In the genomic region with DNA sequence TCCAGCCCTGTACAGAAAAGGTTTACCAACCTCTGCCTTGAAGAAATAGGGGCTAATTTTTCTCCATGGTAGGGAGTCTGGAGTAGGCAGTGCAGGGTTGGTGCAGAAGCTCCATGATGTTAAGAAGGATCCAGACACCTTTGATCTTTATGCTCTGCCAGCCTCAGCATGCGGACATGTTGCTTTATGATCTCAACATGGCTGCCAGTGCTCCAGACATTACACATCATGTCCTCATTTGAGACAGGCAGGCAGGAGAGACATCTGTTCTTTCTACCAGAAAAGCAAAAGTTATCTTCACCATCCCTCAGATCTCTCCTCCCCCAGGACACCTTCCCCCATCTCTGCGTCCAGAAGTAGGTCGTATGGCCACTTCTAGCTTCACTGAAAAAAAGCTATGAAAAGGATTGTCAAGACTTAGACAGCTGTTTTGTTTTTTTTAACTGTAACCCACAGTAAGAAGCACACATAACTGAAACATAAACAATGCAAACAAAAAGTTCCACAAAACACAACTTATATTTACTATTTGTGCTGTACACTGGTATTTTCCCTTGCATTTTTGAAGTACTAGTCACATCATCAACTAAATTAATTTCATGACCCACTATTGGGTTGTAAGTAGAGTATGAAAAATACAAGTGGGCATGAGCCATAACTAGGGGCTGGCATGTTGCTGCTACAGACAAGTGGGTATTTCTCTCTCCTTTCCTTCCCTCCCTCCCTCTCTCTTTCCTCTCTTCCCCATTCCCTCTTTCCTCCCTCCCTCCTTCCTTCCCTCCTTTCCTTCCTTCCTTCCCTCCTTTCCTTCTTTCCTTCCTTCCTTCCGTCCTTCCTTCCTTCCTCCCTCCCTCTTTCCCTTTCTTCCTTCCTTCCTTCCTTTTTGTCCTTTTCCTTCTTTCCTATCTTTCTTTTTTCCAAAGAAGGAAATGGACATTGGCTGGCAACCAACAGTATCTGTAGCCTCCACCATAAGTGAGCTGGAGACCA, we compare ENCODE assay signal across 24 cellular contexts. TPM values are rescaled to one million over a fixed set of nuclear protein-coding genes. Genes with fewer than 3 reads are reported as not detected.
DNase-seq lines count a peak whose midpoint lies in the region; ATAC-seq and TF ChIP-seq lines count a peak whose summit lies in the region.
"Had no signal": no experiment of that assay in that cellular context is flagged by ENCODE, and none has a peak within 500 bp of the region (broad histone marks: within the 10 kb centered on the region; RNA-seq: fewer than 3 reads in every experiment).

No MANE protein-coding gene starts in this region.

- H3K4me1 Mint-ChIP-seq in WTC11 (peaks cover 44% of the 10 kb centered on the region), immature natural killer cell (peaks cover 45 to 55% of the 10 kb centered on the region in 2 donors)
- H3K4me1 Mint-ChIP-seq in stimulated activated naive B cell treated with anti-CD40 and anti-IgM and Interleukin-4, amounts not matched to agents 10 μg/mL and 1 μg/mL and 100 μg/mL, for 72 hours = peaks cover 20 to 50% of the 10 kb centered on the region in 2 donors

- H3K4me3 Mint-ChIP-seq in WTC11 (0 out of 2 replicates have a peak overlapping the region, but pooled peaks have one; percentile 26), immature natural killer cell (peak overlapping the region in 4 of 5 donors; percentile 50 to 92 (median 87))
- no peak overlapping the region for H3K4me3 Mint-ChIP-seq in stimulated activated naive B cell treated with anti-CD40 and anti-IgM and Interleukin-4, amounts not matched to agents 10 μg/mL and 1 μg/mL and 100 μg/mL, for 72 hours
- H3K4me3 Mint-ChIP-seq: activated CD8-positive, alpha-beta T cell treated with anti-CD3 and anti-CD28 coated beads, Interleukin-2, amount 10 ng/mL, durations not matched to agents 7 days and 5 days had no signal

- CTCF ChIA-PET in SK-N-SH (lab: Yijun Ruan, JAX) = interaction anchor here (3.9 kb wide), 1 partner anchor 25 kb away, joined by 25 read pairs; no protein-coding TSS in a partner anchor
- CTCF ChIA-PET in WTC11 (lab: Charles Lee) = interaction anchor here (7.3 kb wide), 1 partner anchor 23 kb away, joined by 74 read pairs; no protein-coding TSS in a partner anchor

- H2AFZ ChIP-seq in SK-N-SH (ENCODE audit: low read depth) = no peak overlapping the region

- H3K4me3 ChIP-seq in SK-N-SH (ENCODE audit: low read depth in 2 of 2, low read length in 1 of 2) = no peak overlapping the region
- H3K4me3 ChIP-seq: MG63, mucosa of descending colon, SK-N-MC had no signal

- H3K9ac ChIP-seq in SK-N-SH = no peak overlapping the region

- H3K27ac Mint-ChIP-seq in WTC11 (no peak overlapping the region), immature natural killer cell (peak overlapping the region in 1 of 6 donors; percentile 23)
- peak overlapping the region; percentile 16 for H3K27ac Mint-ChIP-seq in stimulated activated naive B cell treated with anti-CD40 and anti-IgM and Interleukin-4, amounts not matched to agents 10 μg/mL and 1 μg/mL and 100 μg/mL, for 72 hours
- H3K27ac Mint-ChIP-seq: activated CD8-positive, alpha-beta T cell treated with anti-CD3 and anti-CD28 coated beads, Interleukin-2, amount 10 ng/mL, durations not matched to agents 7 days and 5 days had no signal

- no peak for TF ChIP-seq EP300 in SK-N-SH (IDR thresholded peaks at IDR 0.05; ENCODE audit: borderline replicate concordance in 1 of 2, low read depth in 1 of 2, low read length in 1 of 2)

- peaks cover 7% of the 10 kb centered on the region for H3K79me2 ChIP-seq in SK-N-SH (ENCODE audit: insufficient read depth)

- no peak overlapping the region for H3K27ac ChIP-seq in SK-N-SH (ENCODE audit: low read depth in 2 of 2, low read length in 1 of 2)
- H3K27ac ChIP-seq: 22Rv1, ascending aorta, SK-N-MC had no signal

- H3K36me3 ChIP-seq in SK-N-SH (replicated peaks in 1 of 2; ENCODE audit: control insufficient read depth in 1 of 2, insufficient read depth in 2 of 2, low read length in 1 of 2) = peaks cover 0 to 8% of the 10 kb centered on the region in 2 experiments
- H3K36me3 ChIP-seq: MG63 had no signal

- peak overlapping the region; percentile 96 for H3K4me2 ChIP-seq in SK-N-SH

- H3F3A ChIP-seq in SK-N-SH (replicated peaks; ENCODE audit: insufficient read depth) = no peaks in the 10 kb centered on the region

- POLR2A ChIA-PET in SK-N-SH (lab: Yijun Ruan, JAX) (no interaction called here), WTC11 (lab: Charles Lee) (no interaction called here)

- H4K20me1 ChIP-seq in SK-N-SH (ENCODE audit: insufficient read depth) = no peaks in the 10 kb centered on the region

- DNase-seq in SK-N-SH = no peak
- DNase-seq in WTC11 (ENCODE audit: low spot score) = no peak
- DNase-seq in immature natural killer cell = no peak
- no peak for DNase-seq in stimulated activated naive B cell treated with anti-CD40 and anti-IgM and Interleukin-4, amounts not matched to agents 10 μg/mL and 1 μg/mL and 100 μg/mL, for 72 hours
- DNase-seq in T-helper 9 cell = no peak
- DNase-seq: activated CD8-positive, alpha-beta T cell treated with anti-CD3 and anti-CD28 coated beads, Interleukin-2, amount 10 ng/mL, durations not matched to agents 7 days and 5 days; activated gamma-delta T cell; CD4-positive, alpha-beta memory T cell; erythroblast; kidney glomerular epithelial cell; MG63; mucosa of descending colon; NCI-H187 treated with DMSO at 0.1 percent for 48 hours; OCI-M1; stimulated activated CD4-positive, alpha-beta T cell treated with anti-CD3 and anti-CD28 coated beads, Interleukin-12 subunit alpha, Interleukin-12 subunit beta, amount 100 ng/mL, for 4 hours had no signal

- peaks cover 13 to 18% of the 10 kb centered on the region in 2 experiments; a peak in 3 of 4 replicates for H3K4me1 ChIP-seq in SK-N-SH (ENCODE audit: control insufficient read depth in 1 of 2, insufficient read depth in 2 of 2, low read depth in 1 of 2, low read length in 1 of 2)

- TF ChIP-seq CTCF in SK-N-SH (IDR thresholded peaks at IDR 0.05) (no peak), WTC11 (IDR thresholded peaks at IDR 0.05) (no peak)

- no peaks in the 10 kb centered on the region for H3K27me3 ChIP-seq in SK-N-SH (ENCODE audit: insufficient read depth)
- H3K27me3 ChIP-seq: ascending aorta, MG63 had no signal

- WGBS in SK-N-SH (ENCODE audit: low lambda C conversion rate) = 94% methylated on average over 4 of the region's 4 CpGs

- no peak for ATAC-seq in SK-N-SH treated with all-trans-retinoic acid at 6 μM for 48 hours
- ATAC-seq in WTC11 = no peak
- ATAC-seq in stimulated activated naive B cell treated with anti-CD40 and anti-IgM and Interleukin-4, amounts not matched to agents 10 μg/mL and 1 μg/mL and 100 μg/mL, for 72 hours (replicated peaks) = no peak
- no peak for ATAC-seq in HG02981 (IDR thresholded peaks at IDR 0.05; ENCODE audit: unreplicated experiment)
- no peak for ATAC-seq in HG02642 (IDR thresholded peaks at IDR 0.05; ENCODE audit: poor library complexity, unreplicated experiment)
- ATAC-seq: activated CD8-positive, alpha-beta T cell treated with anti-CD3 and anti-CD28 coated beads, Interleukin-2, amount 10 ng/mL, durations not matched to agents 7 days and 5 days; mucosa of descending colon had no signal

- no peaks in the 10 kb centered on the region for H3K9me2 ChIP-seq in SK-N-SH

- H3K9me3 ChIP-seq in SK-N-SH = no peaks in the 10 kb centered on the region
- H3K9me3 ChIP-seq: ascending aorta, MG63, mucosa of descending colon had no signal

- H3K36me3 Mint-ChIP-seq in WTC11 (peaks cover 9% of the 10 kb centered on the region), immature natural killer cell (peaks cover 8 to 21% (median 20%) of the 10 kb centered on the region in 3 donors)
- H3K36me3 Mint-ChIP-seq in stimulated activated naive B cell treated with anti-CD40 and anti-IgM and Interleukin-4, amounts not matched to agents 10 μg/mL and 1 μg/mL and 100 μg/mL, for 72 hours = peaks cover 16 to 33% of the 10 kb centered on the region in 2 donors

- TF ChIP-seq RAD21 in SK-N-SH (IDR thresholded peaks at IDR 0.05; ENCODE audit: low read length) = no peak

- H3K9me3 Mint-ChIP-seq in WTC11 (peaks cover 5% of the 10 kb centered on the region; the same call in 1 of the 2 replicates), immature natural killer cell (no peaks in the 10 kb centered on the region)
- H3K9me3 Mint-ChIP-seq in stimulated activated naive B cell treated with anti-CD40 and anti-IgM and Interleukin-4, amounts not matched to agents 10 μg/mL and 1 μg/mL and 100 μg/mL, for 72 hours = no peaks in the 10 kb centered on the region
- H3K9me3 Mint-ChIP-seq: CD4-positive, alpha-beta memory T cell had no signal

- H3K27me3 Mint-ChIP-seq in WTC11 (ENCODE audit: low read depth) = peaks cover 10% of the 10 kb centered on the region
- peaks cover 0 to 4% (median 3%) of the 10 kb centered on the region in 3 donors for H3K27me3 Mint-ChIP-seq in immature natural killer cell (ENCODE audit: low read depth in 3 of 3)
- no peaks in the 10 kb centered on the region for H3K27me3 Mint-ChIP-seq in stimulated activated naive B cell treated with anti-CD40 and anti-IgM and Interleukin-4, amounts not matched to agents 10 μg/mL and 1 μg/mL and 100 μg/mL, for 72 hours
- H3K27me3 Mint-ChIP-seq: CD4-positive, alpha-beta memory T cell had no signal

TF ChIP-seq in SK-N-SH, 30 proteins besides CTCF, POLR2A, EP300 and RAD21 (continues in another document):
- TF ChIP-seq TCF12 (IDR thresholded peaks at IDR 0.05) (no peak), GABPA (IDR thresholded peaks at IDR 0.05; ENCODE audit: low read depth) (no peak)

TF ChIP-seq in SK-N-SH treated with all-trans-retinoic acid at 6 μM for 48 hours, 23 proteins besides CTCF, POLR2A, EP300 and RAD21:
- TF ChIP-seq BACH2 (CRISPR knock-in tag; IDR thresholded peaks at IDR 0.05; ENCODE audit: borderline replicate concordance) = no peak

TF ChIP-seq in WTC11, 78 proteins besides CTCF, POLR2A, EP300 and RAD21 (continues in another document):
- TF ChIP-seq CBFB (CRISPR knock-in tag; IDR thresholded peaks at IDR 0.05; ENCODE audit: low read depth) = no peak

RNA-seq across cellular contexts. Expression of a gene that starts 2.6 kb away (rescaled TPM):
- polyA plus RNA-seq in SK-N-SH (2012; rRNA removed) = 11.0 and 14.1 TPM in 2 replicates
- 4.6 and 5.5 TPM in 2 replicates for polyA plus RNA-seq in SK-N-SH (2012; cell fraction: cytosol; rRNA removed)
- polyA plus RNA-seq in SK-N-SH (2012; cell fraction: nucleus; rRNA removed) = 70.4 and 80.8 TPM in 2 replicates
- total RNA-seq in WTC11 (2021) = 15.7 to 16.7 TPM (median 16.2 TPM) in 3 replicates
- polyA plus RNA-seq in immature natural killer cell = 10 to 100 TPM; 36.7 to 45.6 (median 38.0) TPM

RNA-seq across cellular contexts. Expression of a gene that starts 21.6 kb away (rescaled TPM):
- polyA plus RNA-seq in SK-N-SH (2012; rRNA removed) (5.3 and 6.1 TPM in 2 replicates), immature natural killer cell (not detected)
- 3.2 and 4.1 TPM in 2 replicates for polyA plus RNA-seq in SK-N-SH (2012; cell fraction: cytosol; rRNA removed)
- polyA plus RNA-seq in SK-N-SH (2012; cell fraction: nucleus; rRNA removed) = 8.7 and 9.0 TPM in 2 replicates
- total RNA-seq in WTC11 (2021) = 1.6 to 2.1 TPM (median 1.6 TPM) in 3 replicates
- total RNA-seq: activated CD8-positive, alpha-beta T cell treated with anti-CD3 and anti-CD28 coated beads, Interleukin-2, amount 10 ng/mL, durations not matched to agents 7 days and 5 days; CD4-positive, alpha-beta memory T cell had no signal
- polyA plus RNA-seq: CD4-positive, alpha-beta memory T cell had no signal

RNA-seq across cellular contexts. Expression of a gene that starts 43.7 kb away (rescaled TPM):
- polyA plus RNA-seq in SK-N-SH (2012; rRNA removed) (10.2 and 13.2 TPM in 2 replicates), immature natural killer cell (10 to 100 TPM; 53.4 to 73.5 (median 58.8) TPM)
- polyA plus RNA-seq in SK-N-SH (2012; cell fraction: cytosol; rRNA removed) = 17.1 and 20.7 TPM in 2 replicates
- 2.3 and 5.2 TPM in 2 replicates for polyA plus RNA-seq in SK-N-SH (2012; cell fraction: nucleus; rRNA removed)
- 31.0 to 36.8 TPM (median 35.9 TPM) in 3 replicates for total RNA-seq in WTC11 (2021)

RNA-seq across cellular contexts. Expression of a gene that starts 45.9 kb away (rescaled TPM):
- polyA plus RNA-seq in SK-N-SH (2012; rRNA removed) = not detected in 2 replicates
- not detected in 2 replicates for polyA plus RNA-seq in SK-N-SH (2012; cell fraction: cytosol; rRNA removed)
- not detected in 2 replicates for polyA plus RNA-seq in SK-N-SH (2012; cell fraction: nucleus; rRNA removed)
- 0.11 TPM in 1 of 3 replicates, not detected in the others for total RNA-seq in WTC11 (2021)
- not detected for polyA plus RNA-seq in immature natural killer cell
- total RNA-seq: activated CD8-positive, alpha-beta T cell treated with anti-CD3 and anti-CD28 coated beads, Interleukin-2, amount 10 ng/mL, durations not matched to agents 7 days and 5 days; ascending aorta; CD4-positive, alpha-beta memory T cell; HT-29; NCI-H460; subcutaneous adipose tissue had no signal
- polyA plus RNA-seq: CD4-positive, alpha-beta memory T cell had no signal

Comparison
In these comparisons a context has a peak if more than half of its experiments do, and no peak if none do; other contexts are left out.
1. H3K4me3 Mint-ChIP-seq: peak in WTC11 (single experiment) and immature natural killer cell (4 of 5); none in stimulated activated naive B cell treated with anti-CD40 and anti-IgM and Interleukin-4, amounts not matched to agents 10 μg/mL and 1 μg/mL and 100 μg/mL, for 72 hours (0 of 2).